Comparison of ENCODE assay signal across 20 cellular contexts in the genomic region with DNA sequence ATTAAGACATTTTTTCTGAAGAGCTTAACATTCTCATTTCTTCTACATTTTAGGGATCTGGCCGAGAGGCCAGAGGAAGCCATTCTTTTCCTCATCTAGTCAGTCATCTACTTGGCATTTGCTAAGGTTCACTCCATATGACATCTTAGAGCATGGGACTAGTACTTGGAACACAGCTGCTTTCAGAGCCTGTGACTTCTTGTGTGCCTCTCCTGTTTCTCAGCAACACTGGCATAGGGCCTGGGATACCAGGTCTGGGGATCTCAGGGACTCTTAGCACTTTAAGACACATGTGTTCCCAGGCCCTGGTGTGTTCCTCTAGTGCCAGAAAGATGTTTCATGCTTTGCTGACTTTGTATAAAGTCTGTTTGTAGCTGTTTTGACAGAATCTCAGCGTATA. TPM values are rescaled to one million over a fixed set of nuclear protein-coding genes. Genes with fewer than 3 reads are reported as not detected.
DNase-seq lines count a peak whose midpoint lies in the region; ATAC-seq, FAIRE-seq and TF ChIP-seq lines count a peak whose summit lies in the region.
"Had no signal": no experiment of that assay in that cellular context is flagged by ENCODE, and none has a peak within 500 bp of the region (broad histone marks: within the 10 kb centered on the region; RNA-seq: fewer than 3 reads in every experiment).

No MANE protein-coding gene starts in this region.

- TF ChIP-seq CTCF in astrocyte (IDR thresholded peaks at IDR 0.05; ENCODE audit: insufficient read depth, low read depth, low read length) (no peak), gastrocnemius medialis (IDR thresholded peaks at IDR 0.05 in 4 of 5, conservative IDR thresholded peaks at IDR 0.05 in 1 of 5) (no peak)

- H4K20me1 ChIP-seq in astrocyte (ENCODE audit: insufficient read depth, low read length) = no peaks in the 10 kb centered on the region

- H3K4me1 Mint-ChIP-seq in astrocyte (ENCODE audit: low read depth, unreplicated experiment) = peaks cover 7% of the 10 kb centered on the region
- H3K4me1 Mint-ChIP-seq in activated CD8-positive, alpha-beta memory T cell treated with anti-CD3 and anti-CD28 coated beads, Interleukin-2, amount 10 ng/mL, durations not matched to agents 7 days and 5 days = peaks cover 8% of the 10 kb centered on the region
- H3K4me1 Mint-ChIP-seq: CD4-positive, alpha-beta memory T cell; H9 had no signal

- in situ Hi-C loops in gastrocnemius medialis (cut with MboI; ENCODE audit: low sequenced_read_pairs in 4 of 4) = no loop called here

- H3K36me3 ChIP-seq in astrocyte (ENCODE audit: insufficient read depth, low read length) = no peaks in the 10 kb centered on the region
- no peaks in the 10 kb centered on the region for H3K36me3 ChIP-seq in gastrocnemius medialis
- H3K36me3 ChIP-seq: BE2C had no signal

- H3K4me3 ChIP-seq in astrocyte (ENCODE audit: insufficient read depth, low read depth, low read length) (no peak overlapping the region), gastrocnemius medialis (no peak overlapping the region)

- H3K27ac Mint-ChIP-seq in astrocyte (ENCODE audit: unreplicated experiment) = no peak overlapping the region
- H3K27ac Mint-ChIP-seq in activated CD8-positive, alpha-beta memory T cell treated with anti-CD3 and anti-CD28 coated beads, Interleukin-2, amount 10 ng/mL, durations not matched to agents 7 days and 5 days = no peak overlapping the region

- H3K27me3 Mint-ChIP-seq in astrocyte (ENCODE audit: low read depth, unreplicated experiment) = no peaks in the 10 kb centered on the region
- H3K27me3 Mint-ChIP-seq in activated CD8-positive, alpha-beta memory T cell treated with anti-CD3 and anti-CD28 coated beads, Interleukin-2, amount 10 ng/mL, durations not matched to agents 7 days and 5 days = no peaks in the 10 kb centered on the region

- CTCF ChIA-PET in activated CD8-positive, alpha-beta memory T cell treated with anti-CD3 and anti-CD28 coated beads, Interleukin-2, amount 10 ng/mL, durations not matched to agents 7 days and 5 days (lab: Charles Lee) = no interaction called here

- H3K9me3 Mint-ChIP-seq in astrocyte (ENCODE audit: unreplicated experiment) = no peaks in the 10 kb centered on the region
- H3K9me3 Mint-ChIP-seq in activated CD8-positive, alpha-beta memory T cell treated with anti-CD3 and anti-CD28 coated beads, Interleukin-2, amount 10 ng/mL, durations not matched to agents 7 days and 5 days (ENCODE audit: low read depth) = no peaks in the 10 kb centered on the region
- H3K9me3 Mint-ChIP-seq: CD4-positive, alpha-beta memory T cell had no signal

- DNase-seq in DMS79 (lab: John Stamatoyannopoulos, UW) (peak; percentile 1), astrocyte (ENCODE audit: low read depth) (no peak), medulla oblongata (ENCODE audit: extremely low spot score) (peak; percentile 70), gastrocnemius medialis (peak in 1 of 2 donors; percentile 13), mesenteric fat pad (ENCODE audit: low spot score) (no peak)
- no peak for DNase-seq in activated CD8-positive, alpha-beta memory T cell treated with anti-CD3 and anti-CD28 coated beads, Interleukin-2, amount 10 ng/mL, durations not matched to agents 7 days and 5 days
- DNase-seq: ACHN; BE2C; CD4-positive, alpha-beta memory T cell; GF-D8; MM.1S; NCI-H1105 treated with DMSO at 0.1 percent for 48 hours; NCI-H187; NCI-H2171 treated with DMSO at 0.1 percent for 48 hours; NCI-H510A; NCI-H82; SHP77 had no signal

- H3K4me3 Mint-ChIP-seq in astrocyte (ENCODE audit: unreplicated experiment) = no peak overlapping the region
- no peak overlapping the region for H3K4me3 Mint-ChIP-seq in activated CD8-positive, alpha-beta memory T cell treated with anti-CD3 and anti-CD28 coated beads, Interleukin-2, amount 10 ng/mL, durations not matched to agents 7 days and 5 days
- H3K4me3 Mint-ChIP-seq: CD4-positive, alpha-beta memory T cell; H9 had no signal

- intact Hi-C loops in gastrocnemius medialis (cut with DNase I; ENCODE audit: low total_unique reads) = no loop called here

- H3K27me3 ChIP-seq in astrocyte (ENCODE audit: insufficient read depth, low read length) (no peaks in the 10 kb centered on the region), gastrocnemius medialis (no peaks in the 10 kb centered on the region)
- H3K27me3 ChIP-seq: BE2C had no signal

- no peak for TF ChIP-seq POLR2A in gastrocnemius medialis (IDR thresholded peaks at IDR 0.05)

- H3K9me3 ChIP-seq in astrocyte (ENCODE audit: insufficient read depth, low read depth, low read length) (no peaks in the 10 kb centered on the region), gastrocnemius medialis (no peaks in the 10 kb centered on the region)
- H3K9me3 ChIP-seq: BE2C had no signal

- no peak overlapping the region for H3K9ac ChIP-seq in astrocyte (ENCODE audit: low read length)

- no peaks in the 10 kb centered on the region for H3K36me3 Mint-ChIP-seq in astrocyte (ENCODE audit: low read depth, unreplicated experiment)
- no peaks in the 10 kb centered on the region for H3K36me3 Mint-ChIP-seq in activated CD8-positive, alpha-beta memory T cell treated with anti-CD3 and anti-CD28 coated beads, Interleukin-2, amount 10 ng/mL, durations not matched to agents 7 days and 5 days
- H3K36me3 Mint-ChIP-seq: CD4-positive, alpha-beta memory T cell had no signal

- H3K27ac ChIP-seq in astrocyte (ENCODE audit: low read depth, low read length) = no peak overlapping the region
- no peak overlapping the region for H3K27ac ChIP-seq in gastrocnemius medialis

- H3K79me2 ChIP-seq in astrocyte (ENCODE audit: insufficient read depth, low read length) = no peaks in the 10 kb centered on the region

- peak; percentile 13 for FAIRE-seq in astrocyte (lab: Jason Lieb, UNC)
- FAIRE-seq: HepG2 had no signal

- peak; percentile 53 to 87 for ATAC-seq in gastrocnemius medialis
- no peak for ATAC-seq in HG03025 (IDR thresholded peaks at IDR 0.05; ENCODE audit: low FRiP score, unreplicated experiment)
- no peak for ATAC-seq in activated CD8-positive, alpha-beta memory T cell treated with anti-CD3 and anti-CD28 coated beads, Interleukin-2, amount 10 ng/mL, durations not matched to agents 7 days and 5 days
- ATAC-seq: HepG2 had no signal

- no peak overlapping the region for H3K4me2 ChIP-seq in astrocyte (ENCODE audit: low read length)

- H2AFZ ChIP-seq in astrocyte (ENCODE audit: low read depth, low read length) = no peak overlapping the region

- peaks cover 4% of the 10 kb centered on the region for H3K4me1 ChIP-seq in astrocyte (ENCODE audit: insufficient read depth, low read length)
- no peaks in the 10 kb centered on the region for H3K4me1 ChIP-seq in gastrocnemius medialis
- H3K4me1 ChIP-seq: BE2C had no signal

RNA-seq across cellular contexts. Expression of gene PLP1, which starts 7.3 kb away (rescaled TPM):
- 5.2 and 10.2 TPM in 2 replicates for total RNA-seq in astrocyte
- total RNA-seq in gastrocnemius medialis = 1 to 10 TPM in 2 of 4 donors, not detected in 2; 1.2 to 2.2 TPM
- 0.26 TPM for total RNA-seq in mesenteric fat pad
- total RNA-seq in activated CD8-positive, alpha-beta memory T cell treated with anti-CD3 and anti-CD28 coated beads, Interleukin-2, amount 10 ng/mL, durations not matched to agents 7 days and 5 days = not detected
- total RNA-seq: CD4-positive, alpha-beta memory T cell had no signal

RNA-seq across cellular contexts. Expression of gene RAB9B, which starts 48.1 kb away (rescaled TPM):
- total RNA-seq in astrocyte = 1.7 and 2.2 TPM in 2 replicates
- total RNA-seq in gastrocnemius medialis = 1 to 10 TPM; 1.8 to 5.7 (median 4.7) TPM
- 0.74 TPM for total RNA-seq in mesenteric fat pad
- total RNA-seq in activated CD8-positive, alpha-beta memory T cell treated with anti-CD3 and anti-CD28 coated beads, Interleukin-2, amount 10 ng/mL, durations not matched to agents 7 days and 5 days = under 1 TPM; 0.19 to 0.26 TPM

Comparison
In these comparisons a context has a peak if more than half of its experiments do, and no peak if none do; other contexts are left out.
1. DNase-seq: peak in DMS79 (single experiment) and medulla oblongata (single experiment); none in astrocyte (single experiment), mesenteric fat pad (single experiment) and activated CD8-positive, alpha-beta memory T cell treated with anti-CD3 and anti-CD28 coated beads, Interleukin-2, amount 10 ng/mL, durations not matched to agents 7 days and 5 days (single experiment).
2. ATAC-seq: peak in gastrocnemius medialis (2 of 2); none in HG03025 (single experiment) and activated CD8-positive, alpha-beta memory T cell treated with anti-CD3 and anti-CD28 coated beads, Interleukin-2, amount 10 ng/mL, durations not matched to agents 7 days and 5 days (single experiment).